Comparison of ENCODE assay signal across 15 cellular contexts in the genomic region with DNA sequence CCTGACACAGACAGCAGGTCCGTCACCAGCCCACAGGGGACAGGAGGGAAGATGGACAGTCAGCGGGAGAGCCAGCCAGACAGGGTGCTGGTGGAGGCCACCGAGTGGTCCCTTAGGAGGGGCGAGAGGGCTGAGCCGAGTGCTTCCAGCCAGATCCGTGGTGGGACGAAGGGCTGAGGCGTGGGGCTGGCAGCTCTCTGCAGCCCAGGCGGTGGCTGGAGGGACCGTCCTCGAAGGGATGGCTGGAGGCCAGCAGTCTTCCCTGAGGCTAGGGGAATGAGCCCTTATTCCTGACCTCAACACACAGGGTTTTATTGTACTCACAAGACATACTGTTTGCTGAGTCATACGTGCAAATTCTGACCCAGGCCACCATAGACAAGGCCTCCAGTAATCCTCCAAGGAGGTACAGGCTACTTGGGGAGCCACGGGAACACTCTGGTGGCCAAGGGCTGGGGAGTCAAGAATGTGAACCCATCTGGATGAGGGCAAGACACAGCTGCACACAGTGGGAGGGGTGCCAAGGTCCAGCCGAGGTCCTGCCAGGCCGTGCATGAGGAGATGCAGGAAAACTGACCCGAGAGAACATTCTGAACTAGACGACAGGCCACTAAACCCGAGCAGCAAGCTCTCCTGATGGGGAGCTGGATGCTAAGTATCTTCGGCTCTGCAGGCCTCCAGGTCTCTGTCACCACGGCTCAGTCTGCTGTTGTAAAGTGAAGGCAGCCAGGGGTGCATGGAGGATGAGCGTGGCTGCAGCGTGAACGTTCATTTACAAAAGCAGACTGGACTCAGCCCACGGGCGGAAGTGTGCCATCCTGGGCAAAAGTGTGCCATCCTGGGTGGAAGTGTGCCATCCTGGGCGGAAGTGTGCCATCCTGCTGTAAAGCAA.
DNase-seq lines count a peak whose midpoint lies in the region; ATAC-seq, FAIRE-seq and TF ChIP-seq lines count a peak whose summit lies in the region.
"Had no signal": no experiment of that assay in that cellular context is flagged by ENCODE, and none has a peak within 500 bp of the region (broad histone marks: within the 10 kb centered on the region; RNA-seq: fewer than 3 reads in every experiment).

No MANE protein-coding gene starts in this region.

- BruUV-seq in Calu3 (replicated peaks; lab: Mats Ljungman, UMichigan) = no TSS peak

- FAIRE-seq in GM12891 (lab: Jason Lieb, UNC) = no peak

- H3K4me1 ChIP-seq in right cardiac atrium (ENCODE audit: control insufficient read depth, insufficient read depth, low read length) = peaks cover 9% of the 10 kb centered on the region
- H3K4me1 ChIP-seq in psoas muscle = peaks cover 9% of the 10 kb centered on the region
- no peaks in the 10 kb centered on the region for H3K4me1 ChIP-seq in esophagus squamous epithelium
- H3K4me1 ChIP-seq: right lobe of liver had no signal

- CTCF ChIA-PET in Calu3 (lab: Charles Lee) = no interaction called here

- 71% methylated on average over 26 of the region's 26 CpGs for WGBS in right cardiac atrium
- 31 to 61% (median 37%) methylated on average over 26 of the region's 26 CpGs for WGBS in psoas muscle, 3 donors
- 78 to 88% methylated on average over 5 to 18 of the region's 26 CpGs for WGBS in esophagus squamous epithelium, 2 donors

- H3K36me3 ChIP-seq in psoas muscle (ENCODE audit: insufficient read depth in 1 of 2, low read depth in 1 of 2) (no peaks in the 10 kb centered on the region), esophagus squamous epithelium (no peaks in the 10 kb centered on the region)
- H3K36me3 ChIP-seq: right lobe of liver had no signal

- ATAC-seq in right cardiac atrium (peak; percentile 43 to 69), psoas muscle (peak; percentile 30 to 83 (median 74)), HG03139 (IDR thresholded peaks at IDR 0.05; ENCODE audit: unreplicated experiment) (no peak), HG03521 (IDR thresholded peaks at IDR 0.05; ENCODE audit: unreplicated experiment) (no peak)
- ATAC-seq: activated CD8-positive, alpha-beta T cell treated with anti-CD3 and anti-CD28 coated beads for 36 hours; CD8-positive, alpha-beta T cell; stimulated activated naive B cell treated with anti-CD40 and anti-IgM and Interleukin-4, amounts not matched to agents 10 μg/mL and 1 μg/mL and 100 μg/mL, for 72 hours had no signal

- intact Hi-C loops in Calu3 (cut with micrococcal nuclease; ENCODE audit: unreplicated experiment) = no loop called here
- intact Hi-C loops in right cardiac atrium (cut with DNase I) = no loop called here
- intact Hi-C loops in psoas muscle (cut with DNase I) = no loop called here
- intact Hi-C loops in esophagus squamous epithelium (cut with DNase I) = no loop called here

- peak; percentile 71 for DNase-seq in Calu3
- DNase-seq in astrocyte of the hippocampus (ENCODE audit: low read depth, low spot score) = peak; percentile 41
- DNase-seq in right cardiac atrium = peak; percentile 70 to 91 (median 83)
- peak in 1 of 2 donors; percentile 87 for DNase-seq in psoas muscle
- no peak for DNase-seq in esophagus squamous epithelium (lab: John Stamatoyannopoulos, UW)
- DNase-seq in GM12891 (ENCODE audit: insufficient read length, low spot score) = no peak
- DNase-seq: activated CD8-positive, alpha-beta T cell treated with anti-CD3 and anti-CD28 coated beads for 36 hours; GM23248; NCI-H187; NCI-H526 treated with DMSO at 0.1 percent for 48 hours; stimulated activated naive B cell treated with anti-CD40 and anti-IgM and Interleukin-4, amounts not matched to agents 10 μg/mL and 1 μg/mL and 100 μg/mL, for 72 hours had no signal

- H3K27ac Mint-ChIP-seq in Calu3 (ENCODE audit: unreplicated experiment) = peak overlapping the region; percentile 56
- H3K27ac Mint-ChIP-seq: activated CD8-positive, alpha-beta T cell treated with anti-CD3 and anti-CD28 coated beads for 36 hours; CD8-positive, alpha-beta T cell; stimulated activated naive B cell treated with anti-CD40 and anti-IgM and Interleukin-4, amounts not matched to agents 10 μg/mL and 1 μg/mL and 100 μg/mL, for 72 hours had no signal

- H3K4me3 ChIP-seq in right cardiac atrium (ENCODE audit: low read length) = no peak overlapping the region
- no peak overlapping the region for H3K4me3 ChIP-seq in psoas muscle
- no peak overlapping the region for H3K4me3 ChIP-seq in esophagus squamous epithelium
- H3K4me3 ChIP-seq: GM23248, right lobe of liver had no signal

- H3K9me3 Mint-ChIP-seq in Calu3 (ENCODE audit: low read depth, unreplicated experiment) = no peaks in the 10 kb centered on the region
- H3K9me3 Mint-ChIP-seq: activated CD8-positive, alpha-beta T cell treated with anti-CD3 and anti-CD28 coated beads for 36 hours; CD8-positive, alpha-beta T cell had no signal

- H3K4me1 Mint-ChIP-seq in Calu3 (ENCODE audit: low read depth, unreplicated experiment) = peaks cover 30% of the 10 kb centered on the region
- H3K4me1 Mint-ChIP-seq: stimulated activated naive B cell treated with anti-CD40 and anti-IgM and Interleukin-4, amounts not matched to agents 10 μg/mL and 1 μg/mL and 100 μg/mL, for 72 hours had no signal

- TF ChIP-seq CTCF in Calu3 (IDR thresholded peaks at IDR 0.05; ENCODE audit: unreplicated experiment) (no peak), psoas muscle (IDR thresholded peaks at IDR 0.05) (no peak), esophagus squamous epithelium (IDR thresholded peaks at IDR 0.05) (no peak)

- no peak overlapping the region for H3K4me3 Mint-ChIP-seq in Calu3 (ENCODE audit: low read depth, unreplicated experiment)
- H3K4me3 Mint-ChIP-seq: activated CD8-positive, alpha-beta T cell treated with anti-CD3 and anti-CD28 coated beads for 36 hours; CD8-positive, alpha-beta T cell; stimulated activated naive B cell treated with anti-CD40 and anti-IgM and Interleukin-4, amounts not matched to agents 10 μg/mL and 1 μg/mL and 100 μg/mL, for 72 hours had no signal

- no peaks in the 10 kb centered on the region for H3K9me3 ChIP-seq in right cardiac atrium (ENCODE audit: control insufficient read depth, low read length)
- H3K9me3 ChIP-seq in psoas muscle = no peaks in the 10 kb centered on the region
- no peaks in the 10 kb centered on the region for H3K9me3 ChIP-seq in esophagus squamous epithelium
- H3K9me3 ChIP-seq: right lobe of liver had no signal

- H3K27ac ChIP-seq in right cardiac atrium (ENCODE audit: low read length) (no peak overlapping the region), psoas muscle (no peak overlapping the region), esophagus squamous epithelium (no peak overlapping the region)
- H3K27ac ChIP-seq: GM23248, right lobe of liver had no signal

- peaks cover 13% of the 10 kb centered on the region for H3K27me3 Mint-ChIP-seq in Calu3 (ENCODE audit: unreplicated experiment)

- no peak for TF ChIP-seq POLR2A in esophagus squamous epithelium (IDR thresholded peaks at IDR 0.05)
- no peak for TF ChIP-seq POLR2A in GM12891 (IDR thresholded peaks at IDR 0.05; ENCODE audit: low read depth, low read length)

- H3K27me3 ChIP-seq in right cardiac atrium (ENCODE audit: control insufficient read depth, insufficient read depth) (no peaks in the 10 kb centered on the region), psoas muscle (ENCODE audit: insufficient read depth in 3 of 3, low read length in 2 of 3) (peaks cover 0 to 2% (median 0%) of the 10 kb centered on the region in 3 donors), esophagus squamous epithelium (peaks cover 0 to 8% (median 0%) of the 10 kb centered on the region in 4 donors)
- H3K27me3 ChIP-seq: right lobe of liver had no signal

- H3K36me3 Mint-ChIP-seq in Calu3 (ENCODE audit: insufficient read depth, unreplicated experiment) = peaks cover 5% of the 10 kb centered on the region
- H3K36me3 Mint-ChIP-seq: CD8-positive, alpha-beta T cell; stimulated activated naive B cell treated with anti-CD40 and anti-IgM and Interleukin-4, amounts not matched to agents 10 μg/mL and 1 μg/mL and 100 μg/mL, for 72 hours had no signal

TF ChIP-seq in GM12891, 5 proteins besides CTCF, POLR2A, EP300 and RAD21:
- no peak for TF ChIP-seq TAF1 (IDR thresholded peaks at IDR 0.05; ENCODE audit: low read depth, low read length)
- no peak for TF ChIP-seq POU2F2 (IDR thresholded peaks at IDR 0.05; ENCODE audit: low read depth, low read length)
- no peak for TF ChIP-seq SPI1 (IDR thresholded peaks at IDR 0.05; ENCODE audit: low read depth, low read length)
- TF ChIP-seq POLR2AphosphoS5 (IDR thresholded peaks at IDR 0.05; ENCODE audit: low read depth, low read length) = no peak
- TF ChIP-seq PAX5 (IDR thresholded peaks at IDR 0.05; ENCODE audit: insufficient read depth, low read length, severe bottlenecking) = no peak
TF ChIP-seq in GM12891: peak in this region for 0.

Comparison
In these comparisons a context has a peak if more than half of its experiments do, and no peak if none do; other contexts are left out.
1. DNase-seq: peak in Calu3 (single experiment), astrocyte of the hippocampus (single experiment) and right cardiac atrium (3 of 3); none in esophagus squamous epithelium (single experiment) and GM12891 (single experiment).
2. ATAC-seq: peak in right cardiac atrium (2 of 2) and psoas muscle (4 of 4); none in HG03139 (single experiment) and HG03521 (single experiment).